Comparison of ENCODE assay signal across 10 cellular contexts in the genomic region with DNA sequence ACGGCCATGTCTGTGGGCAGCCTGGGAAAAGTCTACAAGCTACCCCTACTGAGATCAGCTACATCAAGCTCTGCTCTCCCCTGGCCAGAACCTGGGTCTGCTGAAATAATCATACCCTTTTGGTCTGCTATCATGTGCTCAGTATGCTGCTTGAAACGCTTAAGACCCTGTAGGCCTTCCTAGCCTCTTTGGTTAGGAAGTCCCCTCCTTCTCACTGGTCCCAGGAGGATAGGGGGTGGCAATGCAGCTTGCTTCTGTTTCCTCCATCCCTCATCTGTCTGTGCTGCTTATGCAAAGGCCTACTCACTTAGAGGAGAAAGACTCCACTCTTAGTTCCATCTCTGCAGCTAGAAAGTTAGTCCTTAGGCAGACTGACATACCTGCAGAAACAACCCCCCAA.
A peak's percentile ranks its signal among the peaks of the same experiment; 100 is the strongest.
DNase-seq lines count a peak whose midpoint lies in the region; ATAC-seq and TF ChIP-seq lines count a peak whose summit lies in the region.
"Had no signal": no experiment of that assay in that cellular context is flagged by ENCODE, and none has a peak within 500 bp of the region (broad histone marks: within the 10 kb centered on the region; RNA-seq: fewer than 3 reads in every experiment).

No MANE protein-coding gene starts in this region.

- no peak for TF ChIP-seq CTCF in CD8-positive, alpha-beta T cell (IDR thresholded peaks at IDR 0.05)

- no peaks in the 10 kb centered on the region for H3K36me3 Mint-ChIP-seq in CD8-positive, alpha-beta T cell
- H3K36me3 Mint-ChIP-seq in IgD-negative memory B cell: no peaks in the 10 kb centered on the region
- peaks cover 4% of the 10 kb centered on the region for H3K36me3 Mint-ChIP-seq in central memory CD8-positive, alpha-beta T cell (ENCODE audit: insufficient read depth)

- H3K36me3 ChIP-seq in CD8-positive, alpha-beta T cell (ENCODE audit: insufficient read depth, low read length): no peaks in the 10 kb centered on the region

- H3K4me3 ChIP-seq in CD8-positive, alpha-beta T cell (ENCODE audit: low read depth, low read length): no peak overlapping the region
- H3K4me3 ChIP-seq: body of pancreas had no signal

- no peak overlapping the region for H3K4me3 Mint-ChIP-seq in CD8-positive, alpha-beta T cell
- H3K4me3 Mint-ChIP-seq in IgD-negative memory B cell: peak overlapping the region in 3 of 4 donors; percentile 34 to 89 (median 87)
- H3K4me3 Mint-ChIP-seq in central memory CD8-positive, alpha-beta T cell: no peak overlapping the region

- H3K27me3 ChIP-seq in CD8-positive, alpha-beta T cell (ENCODE audit: insufficient read depth, low read length): no peaks in the 10 kb centered on the region
- H3K27me3 ChIP-seq: body of pancreas had no signal

- POLR2A ChIA-PET in CD8-positive, alpha-beta T cell (lab: Charles Lee): interaction anchor here (0.7 to 7.4 kb wide), 11 partner anchors 9 to 134 kb away, joined by 3 to 88 read pairs (median 5); partner anchors contain the start of gene RASGRP1

- no peaks in the 10 kb centered on the region for H3K9me3 Mint-ChIP-seq in CD8-positive, alpha-beta T cell
- no peaks in the 10 kb centered on the region for H3K9me3 Mint-ChIP-seq in IgD-negative memory B cell
- H3K9me3 Mint-ChIP-seq in central memory CD8-positive, alpha-beta T cell: no peaks in the 10 kb centered on the region

- intact Hi-C loops in CD8-positive, alpha-beta T cell (cut with DNase I, micrococcal nuclease): loop anchor here (1.0 to 10.0 kb wide), 6 partner anchors 12 to 209 kb away; partner anchors contain the start of gene RASGRP1 (in 2 of the 2)

- no peaks in the 10 kb centered on the region for H3K9me3 ChIP-seq in CD8-positive, alpha-beta T cell (ENCODE audit: low read length)
- H3K9me3 ChIP-seq: body of pancreas had no signal

- no peak overlapping the region for H3K27ac ChIP-seq in CD8-positive, alpha-beta T cell (ENCODE audit: low read depth, low read length)
- H3K27ac ChIP-seq: body of pancreas had no signal

- H3K4me1 Mint-ChIP-seq in CD8-positive, alpha-beta T cell (ENCODE audit: low read depth): peaks cover 72% of the 10 kb centered on the region
- peaks cover 15 to 26% (median 21%) of the 10 kb centered on the region in 3 donors for H3K4me1 Mint-ChIP-seq in IgD-negative memory B cell
- peaks cover 66% of the 10 kb centered on the region for H3K4me1 Mint-ChIP-seq in central memory CD8-positive, alpha-beta T cell

- H3K27me3 Mint-ChIP-seq in CD8-positive, alpha-beta T cell (ENCODE audit: low read depth): no peaks in the 10 kb centered on the region
- no peaks in the 10 kb centered on the region for H3K27me3 Mint-ChIP-seq in IgD-negative memory B cell
- H3K27me3 Mint-ChIP-seq in central memory CD8-positive, alpha-beta T cell: no peaks in the 10 kb centered on the region

- ATAC-seq in CD8-positive, alpha-beta T cell: no peak
- ATAC-seq in GM18868 (IDR thresholded peaks at IDR 0.05; ENCODE audit: unreplicated experiment) (peak; percentile 69), GM18502 (IDR thresholded peaks at IDR 0.05; ENCODE audit: poor library complexity, unreplicated experiment) (no peak)
- ATAC-seq in central memory CD8-positive, alpha-beta T cell (replicated peaks; ENCODE audit: extremely low read depth, poor library complexity, severe bottlenecking): no peak

- CTCF ChIA-PET in CD8-positive, alpha-beta T cell (lab: Charles Lee): interaction anchor here (0.7 to 19.0 kb wide), 25 partner anchors 8 to 243 kb away, joined by 3 to 508 read pairs (median 7); partner anchors contain the start of genes FAM98B and RASGRP1

- no peak for DNase-seq in CD8-positive, alpha-beta T cell
- no peak for DNase-seq in central memory CD8-positive, alpha-beta T cell (ENCODE audit: low spot score in 2 of 2)
- DNase-seq in NCI-H2081 (lab: John Stamatoyannopoulos, UW) (no peak), NK-92 (lab: John Stamatoyannopoulos, UW; ENCODE audit: unreplicated experiment) (no peak)
- DNase-seq: DMS79, NCI-H2029 treated with DMSO at 0.1 percent for 48 hours had no signal

- H3K27ac Mint-ChIP-seq in CD8-positive, alpha-beta T cell: peak overlapping the region; percentile 91
- H3K27ac Mint-ChIP-seq in IgD-negative memory B cell: peak overlapping the region; percentile 56 to 95 (median 69)
- peak overlapping the region; percentile 10 for H3K27ac Mint-ChIP-seq in central memory CD8-positive, alpha-beta T cell (ENCODE audit: low read depth)

- peaks cover 53% of the 10 kb centered on the region for H3K4me1 ChIP-seq in CD8-positive, alpha-beta T cell (ENCODE audit: insufficient read depth, low read length)

Comparison
In these comparisons a context has a peak if more than half of its experiments do, and no peak if none do; other contexts are left out.
1. H3K27ac Mint-ChIP-seq: peak in every context shown above with its lines; median percentile 91 in CD8-positive, alpha-beta T cell; 69 in IgD-negative memory B cell; 10 in central memory CD8-positive, alpha-beta T cell.
2. H3K4me3 Mint-ChIP-seq: peak in IgD-negative memory B cell (3 of 4); none in CD8-positive, alpha-beta T cell (single experiment) and central memory CD8-positive, alpha-beta T cell (single experiment).